ENCODE assay signal across 8 cellular contexts in genomic region chr17:1455748-1456599, GRCh38. TPM values are rescaled to one million over a fixed set of nuclear protein-coding genes. Genes with fewer than 3 reads are reported as not detected.
DNase-seq lines count a peak whose midpoint lies in the region; ATAC-seq, FAIRE-seq and TF ChIP-seq lines count a peak whose summit lies in the region.

Gene CRK (minus strand): TSS chr17:1456232. CDS start chr17:1456117, 115 bp downstream.

- DNase-seq in ELF-1 (ENCODE audit: low read depth, low spot score) (peak; percentile 96), H54 (ENCODE audit: insufficient read length, low spot score) (peak; percentile 95), M059J (ENCODE audit: low read depth) (peak; percentile 90), fibroblast of the aortic adventitia (ENCODE audit: low read depth) (peak; percentile 93)
- DNase-seq in activated effector memory CD4-positive, alpha-beta T cell treated with anti-CD3 and anti-CD28 coated beads, Interleukin-2, amount 50 U/mL, for 16 hours = peak; percentile 100
- DNase-seq in stimulated activated naive CD8-positive, alpha-beta T cell treated with anti-CD3 and anti-CD28 coated beads, Interleukin-15, Interleukin-2, amounts not matched to agents 100 U/mL and 50 U/mL, for 24 hours = peak; percentile 100

- peak within 1 kb of the TSS; percentile 66 to 91 (median 71) for H3K27ac Mint-ChIP-seq in nephron

- ATAC-seq in stimulated activated naive CD8-positive, alpha-beta T cell treated with anti-CD3 and anti-CD28 coated beads, Interleukin-15, Interleukin-2, amounts not matched to agents 100 U/mL and 50 U/mL, for 24 hours = peak; percentile 92

- peak; percentile 79 for TF ChIP-seq POLR2A in H54 (IDR thresholded peaks at IDR 0.05; ENCODE audit: low read depth, low read length)
- peak; percentile 80 for TF ChIP-seq POLR2A in Raji (IDR thresholded peaks at IDR 0.05; ENCODE audit: insufficient read depth, low read depth, low read length)

- peaks cover 7% of the 10 kb centered on the region for H3K36me3 Mint-ChIP-seq in nephron (ENCODE audit: low read depth)

- H3K27me3 Mint-ChIP-seq in nephron (ENCODE audit: low read depth) = no peaks in the 10 kb centered on the region

- FAIRE-seq in H54 (lab: Jason Lieb, UNC) = no peak

- H3K4me3 ChIP-seq in fibroblast of the aortic adventitia (ENCODE audit: low read depth, low read length) = peak within 1 kb of the TSS; percentile 94

- peak within 1 kb of the TSS; percentile 89 to 98 (median 91) for H3K4me3 Mint-ChIP-seq in nephron

- TF ChIP-seq CTCF in fibroblast of the aortic adventitia (IDR thresholded peaks at IDR 0.05; ENCODE audit: insufficient read depth, low read length) = no peak
- TF ChIP-seq CTCF in nephron (IDR thresholded peaks at IDR 0.05; ENCODE audit: unreplicated experiment in 3 of 3) = no peak

- H3K9me3 Mint-ChIP-seq in nephron = no peaks in the 10 kb centered on the region

- peaks cover 17% of the 10 kb centered on the region for H3K4me1 Mint-ChIP-seq in nephron

RNA-seq across cellular contexts. Expression of gene CRK, which starts in this region (rescaled TPM):
- total RNA-seq in M059J (2014; rRNA removed; shearing (Covaris generic)) = 39.0 and 59.6 TPM in 2 replicates
- 70.0 and 106 TPM in 2 replicates for total RNA-seq in fibroblast of the aortic adventitia (ENCODE audit: low replicate concordance)

Comparison
In these comparisons a context has a peak if more than half of its experiments do, and no peak if none do; other contexts are left out.
1. Peak in every context shown above with its lines: DNase-seq, ATAC-seq and H3K4me3 ChIP-seq.